Comparison of ENCODE assay signal across 19 cellular contexts in the genomic region with DNA sequence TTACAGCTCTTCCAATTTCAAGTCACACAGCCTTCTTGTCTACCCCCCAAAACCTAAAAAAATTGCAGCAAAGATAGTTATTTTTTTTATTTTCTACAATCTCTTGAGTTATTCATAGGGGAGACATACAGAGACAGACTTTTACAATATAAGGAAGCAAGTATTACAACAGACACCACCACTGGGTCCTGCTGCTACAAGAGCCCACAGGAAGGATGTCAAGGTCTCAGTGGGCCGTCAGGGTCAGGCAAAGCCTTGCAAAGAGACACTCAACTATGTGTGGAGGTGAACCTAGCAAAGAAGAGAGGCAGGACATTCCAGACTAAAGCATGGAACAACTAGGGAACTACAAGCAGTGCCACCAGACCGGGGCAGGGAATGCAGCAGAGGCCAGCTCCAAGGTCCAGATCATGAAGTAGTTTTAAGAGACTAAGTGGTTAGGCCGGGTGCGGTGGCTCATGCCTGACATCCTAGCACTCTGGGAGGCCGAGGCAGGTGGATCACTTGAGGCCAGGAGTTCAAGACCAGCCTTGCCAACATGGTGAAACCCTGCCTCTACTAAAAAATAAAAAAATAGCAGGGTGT. TPM values are rescaled to one million over a fixed set of nuclear protein-coding genes. Genes with fewer than 3 reads are reported as not detected.
A peak's percentile ranks its signal among the peaks of the same experiment; 100 is the strongest.
DNase-seq lines count a peak whose midpoint lies in the region; ATAC-seq, FAIRE-seq and TF ChIP-seq lines count a peak whose summit lies in the region.
"Had no signal": no experiment of that assay in that cellular context is flagged by ENCODE, and none has a peak within 500 bp of the region (broad histone marks: within the 10 kb centered on the region; RNA-seq: fewer than 3 reads in every experiment).

No MANE protein-coding gene starts in this region.

- peak overlapping the region in 8 of 11 experiments; percentile 39 to 78 (median 61); a peak in 13 of 22 replicates for H3K9ac ChIP-seq in BLaER1 treated with 17β-estradiol and CSF1 and Interleukin-3, amounts not matched to agents 10 nM and 100 nM
- no peak overlapping the region for H3K9ac ChIP-seq in PC-3 (ENCODE audit: low read length)
- no peak overlapping the region for H3K9ac ChIP-seq in HepG2 (ENCODE audit: insufficient read depth, low read depth, low read length)

- TF ChIP-seq EP300 in HepG2 (IDR thresholded peaks at IDR 0.05; ENCODE audit: low read depth in 2 of 2, low read length in 2 of 2) (no peak), HepG2 (CRISPR knock-in tag; IDR thresholded peaks at IDR 0.05; ENCODE audit: borderline replicate concordance) (no peak)

- no peaks in the 10 kb centered on the region for H3K27me3 Mint-ChIP-seq in osteocyte (ENCODE audit: unreplicated experiment)
- peaks cover 21% of the 10 kb centered on the region for H3K27me3 Mint-ChIP-seq in activated naive CD8-positive, alpha-beta T cell treated with anti-CD3 and anti-CD28 coated beads for 36 hours

- peaks cover 21 to 50% (median 34%) of the 10 kb centered on the region in 10 experiments for H3K4me1 ChIP-seq in BLaER1 treated with 17β-estradiol and CSF1 and Interleukin-3, amounts not matched to agents 10 nM and 100 nM
- peaks cover 9% of the 10 kb centered on the region for H3K4me1 ChIP-seq in PC-3 (ENCODE audit: insufficient read depth, low read length)
- peaks cover 14% of the 10 kb centered on the region for H3K4me1 ChIP-seq in HepG2 (ENCODE audit: insufficient read depth, low read length)
- H3K4me1 ChIP-seq: Peyer's patch had no signal

- no peaks in the 10 kb centered on the region for H3K36me3 ChIP-seq in BLaER1 treated with 17β-estradiol and CSF1 and Interleukin-3, amounts not matched to agents 10 nM and 100 nM
- H3K36me3 ChIP-seq in PC-3 (ENCODE audit: low read depth, low read length) (no peaks in the 10 kb centered on the region), HepG2 (replicated peaks in 1 of 2; ENCODE audit: control insufficient read depth in 1 of 2, insufficient read depth in 2 of 2, low read length in 2 of 2) (no peaks in the 10 kb centered on the region)
- H3K36me3 ChIP-seq: MG63, Peyer's patch had no signal

- no peaks in the 10 kb centered on the region for H3K9me3 Mint-ChIP-seq in osteocyte (ENCODE audit: unreplicated experiment)
- no peaks in the 10 kb centered on the region for H3K9me3 Mint-ChIP-seq in activated naive CD8-positive, alpha-beta T cell treated with anti-CD3 and anti-CD28 coated beads for 36 hours
- H3K9me3 Mint-ChIP-seq: CD8-positive, alpha-beta memory T cell; GM23338 had no signal

- H3K4me3 Mint-ChIP-seq in osteocyte (ENCODE audit: unreplicated experiment), result no peak overlapping the region
- no peak overlapping the region for H3K4me3 Mint-ChIP-seq in activated naive CD8-positive, alpha-beta T cell treated with anti-CD3 and anti-CD28 coated beads for 36 hours
- H3K4me3 Mint-ChIP-seq: B cell; CD8-positive, alpha-beta memory T cell; GM23338 had no signal

- TF ChIP-seq CTCF in PC-3 (conservative IDR thresholded peaks at IDR 0.05; ENCODE audit: low read depth, low read length) (no peak), HepG2 (CRISPR knock-in tag; IDR thresholded peaks at IDR 0.05) (no peak), osteocyte (IDR thresholded peaks at IDR 0.05) (no peak)

- POLR2A ChIA-PET in PC-3 (lab: Charles Lee; ENCODE audit: unreplicated experiment) (interaction anchor here (0.7 kb wide), 1 partner anchor 25 kb away, joined by 3 read pairs; no protein-coding TSS in a partner anchor), HepG2 (lab: Yijun Ruan, JAX) (no interaction called here)

- no TSS peak for BruUV-seq in PC-3 (replicated peaks; lab: Mats Ljungman, UMichigan)
- BruUV-seq in HepG2 (replicated peaks; lab: Mats Ljungman, UMichigan), result no TSS peak

- no peak for FAIRE-seq in HepG2 (lab: Jason Lieb, UNC)

- 40% methylated on average over 5 of the region's 5 CpGs for WGBS in HepG2 (ENCODE audit: low lambda C conversion rate)

- no peaks in the 10 kb centered on the region for H3K36me3 Mint-ChIP-seq in osteocyte (ENCODE audit: unreplicated experiment)
- H3K36me3 Mint-ChIP-seq in activated naive CD8-positive, alpha-beta T cell treated with anti-CD3 and anti-CD28 coated beads for 36 hours, result no peaks in the 10 kb centered on the region
- H3K36me3 Mint-ChIP-seq: CD8-positive, alpha-beta memory T cell had no signal

- H3K27me3 ChIP-seq in BLaER1 treated with 17β-estradiol and CSF1 and Interleukin-3, amounts not matched to agents 10 nM and 100 nM, result no peaks in the 10 kb centered on the region
- H3K27me3 ChIP-seq in PC-3 (ENCODE audit: low read length), result no peaks in the 10 kb centered on the region
- H3K27me3 ChIP-seq in HepG2 (ENCODE audit: control insufficient read depth in 1 of 2, insufficient read depth in 2 of 2, low read length in 2 of 2), result peaks cover 0 to 8% of the 10 kb centered on the region in 2 experiments; a peak in 1 of 5 replicates
- H3K27me3 ChIP-seq: MG63, Peyer's patch had no signal

- peaks cover 32% of the 10 kb centered on the region for H3K4me1 Mint-ChIP-seq in osteocyte (ENCODE audit: unreplicated experiment)
- no peaks in the 10 kb centered on the region for H3K4me1 Mint-ChIP-seq in activated naive CD8-positive, alpha-beta T cell treated with anti-CD3 and anti-CD28 coated beads for 36 hours
- H3K4me1 Mint-ChIP-seq: B cell; CD8-positive, alpha-beta memory T cell; GM23338 had no signal

- ATAC-seq in PC-3 (no peak), HepG2 (no peak; the same call in 1 of the 3 replicates)
- ATAC-seq: GM23338 had no signal

- H4K20me1 ChIP-seq in BLaER1 treated with 17β-estradiol and CSF1 and Interleukin-3, amounts not matched to agents 10 nM and 100 nM, result no peaks in the 10 kb centered on the region
- H4K20me1 ChIP-seq in PC-3 (ENCODE audit: low read length), result no peaks in the 10 kb centered on the region
- no peaks in the 10 kb centered on the region for H4K20me1 ChIP-seq in HepG2 (ENCODE audit: insufficient read depth, low read length)

- H3K27ac Mint-ChIP-seq in osteocyte (ENCODE audit: unreplicated experiment), result no peak overlapping the region
- no peak overlapping the region for H3K27ac Mint-ChIP-seq in activated naive CD8-positive, alpha-beta T cell treated with anti-CD3 and anti-CD28 coated beads for 36 hours
- H3K27ac Mint-ChIP-seq: B cell, GM23338 had no signal

- no peaks in the 10 kb centered on the region for H3K79me2 ChIP-seq in PC-3 (ENCODE audit: low read length)
- no peaks in the 10 kb centered on the region for H3K79me2 ChIP-seq in HepG2 (ENCODE audit: insufficient read depth, low read length)

- intact Hi-C loops in PC-3 (cut with micrococcal nuclease) (no loop called here), HepG2 (cut with micrococcal nuclease; ENCODE audit: unreplicated experiment) (no loop called here)

- H3K4me3 ChIP-seq in BLaER1 treated with 17β-estradiol and CSF1 and Interleukin-3, amounts not matched to agents 10 nM and 100 nM, result peak overlapping the region in 4 of 10 experiments; percentile 7 to 34 (median 10); a peak in 3 of 20 replicates
- H3K4me3 ChIP-seq in PC-3 (ENCODE audit: low read length) (no peak overlapping the region), HepG2 (replicated peaks in 1 of 3; ENCODE audit: insufficient read depth in 1 of 3, low read depth in 2 of 3, low read length in 3 of 3) (no peak overlapping the region)
- H3K4me3 ChIP-seq: GM23338, MG63, Peyer's patch had no signal

- no peaks in the 10 kb centered on the region for H3K9me2 ChIP-seq in PC-3 (replicated peaks; ENCODE audit: low read length)

- H3F3A ChIP-seq in PC-3 (ENCODE audit: low read length, unreplicated experiment), result no peaks in the 10 kb centered on the region

- CTCF ChIA-PET in PC-3 (lab: Charles Lee) (no interaction called here), HepG2 (lab: Yijun Ruan, JAX; ENCODE audit: low intra/inter-chr PET ratio, low total read pairs) (no interaction called here)

- TF ChIP-seq RAD21 in HepG2 (CRISPR knock-in tag; IDR thresholded peaks at IDR 0.05), result no peak

- no peaks in the 10 kb centered on the region for H3K9me3 ChIP-seq in BLaER1 treated with 17β-estradiol and CSF1 and Interleukin-3, amounts not matched to agents 10 nM and 100 nM (replicated peaks in 1 of 11)
- H3K9me3 ChIP-seq in PC-3 (ENCODE audit: low read length), result no peaks in the 10 kb centered on the region
- H3K9me3 ChIP-seq in HepG2 (ENCODE audit: low read length), result no peaks in the 10 kb centered on the region
- H3K9me3 ChIP-seq: MG63, Peyer's patch had no signal

- in situ Hi-C loops in HepG2 (cut with HindIII; ENCODE audit: extremely low pct_ligation_motif_present, low pct_unique_long_range_greater_than_20kb), result no loop called here

- TF ChIP-seq POLR2A in HepG2 (IDR thresholded peaks at IDR 0.05; ENCODE audit: insufficient read depth in 1 of 2, low read depth in 2 of 2, low read length in 2 of 2), result no peak

- H3K4me2 ChIP-seq in BLaER1 treated with 17β-estradiol and CSF1 and Interleukin-3, amounts not matched to agents 10 nM and 100 nM, result peak overlapping the region; percentile 35 to 90 (median 80)
- H3K4me2 ChIP-seq in PC-3 (ENCODE audit: low read length), result no peak overlapping the region
- peak overlapping the region; percentile 33; the same call in 1 of the 2 replicates for H3K4me2 ChIP-seq in HepG2 (ENCODE audit: low read depth, low read length)
- H3K4me2 ChIP-seq: GM23338 had no signal

- DNase-seq in Kasumi-1 (lab: John Stamatoyannopoulos, UW), result peak; percentile 88 to 90
- no peak for DNase-seq in PC-3
- no peak for DNase-seq in HepG2 (ENCODE audit: low spot score)
- no peak for DNase-seq in DMS114 treated with DMSO at 0.1 percent for 48 hours (lab: John Stamatoyannopoulos, UW; ENCODE audit: unreplicated experiment)
- no peak for DNase-seq in osteocyte (ENCODE audit: extremely low spot score, unreplicated experiment)
- no peak for DNase-seq in NCI-H1092 (lab: John Stamatoyannopoulos, UW)
- no peak for DNase-seq in activated naive CD8-positive, alpha-beta T cell treated with anti-CD3 and anti-CD28 coated beads for 36 hours
- DNase-seq: CD8-positive, alpha-beta memory T cell; KBM-7; MG63; NCI-H146; NCI-H226; NCI-H526 treated with DMSO at 0.1 percent for 48 hours; NK-92 treated with Interleukin-12 subunit alpha and Interleukin-12 subunit beta, amount 100 ng/mL, for 24 hours; Peyer's patch; Right ventricle myocardium superior had no signal

- H3K27ac ChIP-seq in BLaER1 treated with 17β-estradiol and CSF1 and Interleukin-3, amounts not matched to agents 10 nM and 100 nM, result peak overlapping the region in 9 of 11 experiments; percentile 50 to 89 (median 79); a peak in 18 of 22 replicates
- no peak overlapping the region for H3K27ac ChIP-seq in PC-3 (ENCODE audit: low read length)
- no peak overlapping the region for H3K27ac ChIP-seq in HepG2 (ENCODE audit: extremely low read length, insufficient read depth, low read length)
- H3K27ac ChIP-seq: Peyer's patch had no signal

- 0 out of 2 replicates have a peak overlapping the region, but pooled peaks have one; percentile 1 for H2AFZ ChIP-seq in PC-3 (ENCODE audit: low read length)
- H2AFZ ChIP-seq in HepG2 (ENCODE audit: low read length), result no peak overlapping the region
- H2AFZ ChIP-seq: GM23338 had no signal

RNA-seq across cellular contexts. Expression of a gene that starts 28.2 kb away (rescaled TPM):
- total RNA-seq in PC-3 (2014; rRNA removed) (32.9 and 40.7 TPM in 2 replicates), HepG2 (2016; rRNA removed; fragmentation: Illumina TruSeq; extraction: Trizol) (3.1 and 3.9 TPM in 2 replicates), osteocyte (85.7 and 88.3 TPM in 2 replicates)
- total RNA-seq in HepG2 (2016; cell fraction: cytosol; rRNA removed; fragmentation: Illumina TruSeq; extraction: Trizol; ENCODE audit: low read depth), result 0.62 and 0.81 TPM in 2 replicates
- total RNA-seq in HepG2 (2016; cell fraction: insoluble cytoplasmic fraction; rRNA removed; fragmentation: Illumina TruSeq; extraction: Trizol), result 3.5 and 3.6 TPM in 2 replicates
- 3.7 and 4.0 TPM in 2 replicates for total RNA-seq in HepG2 (2016; cell fraction: membrane; rRNA removed; fragmentation: Illumina TruSeq; extraction: Trizol)
- 2.4 and 2.5 TPM in 2 replicates for total RNA-seq in HepG2 (2016; cell fraction: nucleus; rRNA removed; fragmentation: Illumina TruSeq; extraction: Trizol)
- polyA plus RNA-seq in HepG2 (2011; rRNA removed), result 7.7 and 7.9 TPM in 2 replicates
- polyA plus RNA-seq in HepG2 (2011; cell fraction: cytosol; rRNA removed), result 6.1 and 7.9 TPM in 2 replicates
- polyA plus RNA-seq in HepG2 (2011; cell fraction: nucleus; rRNA removed), result 5.9 and 9.2 TPM in 2 replicates
- 3.8 and 4.0 TPM in 2 replicates for polyA plus RNA-seq in HepG2 (2012)
- 0.43 and 0.45 TPM in 2 replicates for polyA plus RNA-seq in HepG2 (2016; cell fraction: cytosol; fragmentation: Illumina TruSeq; extraction: Trizol; ENCODE audit: low read depth)
- 5.1 and 5.5 TPM in 2 replicates for polyA plus RNA-seq in HepG2 (2016; cell fraction: insoluble cytoplasmic fraction; fragmentation: Illumina TruSeq; extraction: Trizol; ENCODE audit: low read depth)
- polyA plus RNA-seq in HepG2 (2016; cell fraction: membrane; fragmentation: Illumina TruSeq; extraction: Trizol; ENCODE audit: low read depth), result 2.8 and 3.1 TPM in 2 replicates
- polyA plus RNA-seq in HepG2 (2016; cell fraction: nucleus; fragmentation: Illumina TruSeq; extraction: Trizol; ENCODE audit: insufficient read depth, low read depth), result 4.3 and 4.9 TPM in 2 replicates
- polyA minus RNA-seq in HepG2 (2011; rRNA and poly(A)+ RNA removed; ENCODE audit: low replicate concordance), result 4.8 and 18.6 TPM in 2 replicates
- polyA minus RNA-seq in HepG2 (2011; cell fraction: cytosol; rRNA and poly(A)+ RNA removed), result 7.8 and 8.3 TPM in 2 replicates
- polyA minus RNA-seq in HepG2 (2011; cell fraction: nucleus; rRNA and poly(A)+ RNA removed), result 3.5 and 3.6 TPM in 2 replicates
- total RNA-seq in activated naive CD8-positive, alpha-beta T cell treated with anti-CD3 and anti-CD28 coated beads for 36 hours, result under 1 TPM; 0.78 to 0.80 TPM

RNA-seq across cellular contexts. Expression of a gene that starts 38.7 kb away (rescaled TPM):
- total RNA-seq in PC-3 (2014; rRNA removed) (0.51 and 0.75 TPM in 2 replicates), HepG2 (2016; rRNA removed; fragmentation: Illumina TruSeq; extraction: Trizol) (0.14 and 0.22 TPM in 2 replicates), osteocyte (0.10 TPM in 1 of 2 replicates, not detected in the other)
- 0.18 and 0.20 TPM in 2 replicates for total RNA-seq in HepG2 (2016; cell fraction: cytosol; rRNA removed; fragmentation: Illumina TruSeq; extraction: Trizol; ENCODE audit: low read depth)
- 0.15 TPM in 2 replicates for total RNA-seq in HepG2 (2016; cell fraction: insoluble cytoplasmic fraction; rRNA removed; fragmentation: Illumina TruSeq; extraction: Trizol)
- 0.09 and 0.10 TPM in 2 replicates for total RNA-seq in HepG2 (2016; cell fraction: membrane; rRNA removed; fragmentation: Illumina TruSeq; extraction: Trizol)
- total RNA-seq in HepG2 (2016; cell fraction: nucleus; rRNA removed; fragmentation: Illumina TruSeq; extraction: Trizol), result not detected in 2 replicates
- 0.34 and 0.50 TPM in 2 replicates for polyA plus RNA-seq in HepG2 (2011; rRNA removed)
- 0.42 and 1.0 TPM in 2 replicates for polyA plus RNA-seq in HepG2 (2011; cell fraction: cytosol; rRNA removed)
- 0.10 and 0.28 TPM in 2 replicates for polyA plus RNA-seq in HepG2 (2011; cell fraction: nucleus; rRNA removed)
- polyA plus RNA-seq in HepG2 (2012), result 1.0 and 1.3 TPM in 2 replicates
- polyA plus RNA-seq in HepG2 (2016; cell fraction: cytosol; fragmentation: Illumina TruSeq; extraction: Trizol; ENCODE audit: low read depth), result 0.35 and 0.40 TPM in 2 replicates
- polyA plus RNA-seq in HepG2 (2016; cell fraction: insoluble cytoplasmic fraction; fragmentation: Illumina TruSeq; extraction: Trizol; ENCODE audit: low read depth), result 0.53 and 0.80 TPM in 2 replicates
- polyA plus RNA-seq in HepG2 (2016; cell fraction: membrane; fragmentation: Illumina TruSeq; extraction: Trizol; ENCODE audit: low read depth), result 0.42 and 0.56 TPM in 2 replicates
- 0.33 and 0.45 TPM in 2 replicates for polyA plus RNA-seq in HepG2 (2016; cell fraction: nucleus; fragmentation: Illumina TruSeq; extraction: Trizol; ENCODE audit: insufficient read depth, low read depth)
- 0.14 and 0.80 TPM in 2 replicates for polyA minus RNA-seq in HepG2 (2011; rRNA and poly(A)+ RNA removed; ENCODE audit: low replicate concordance)
- 0.26 and 0.30 TPM in 2 replicates for polyA minus RNA-seq in HepG2 (2011; cell fraction: cytosol; rRNA and poly(A)+ RNA removed)
- polyA minus RNA-seq in HepG2 (2011; cell fraction: nucleus; rRNA and poly(A)+ RNA removed), result 0.12 and 0.13 TPM in 2 replicates
- 1 to 10 TPM; 2.9 to 3.1 TPM for total RNA-seq in activated naive CD8-positive, alpha-beta T cell treated with anti-CD3 and anti-CD28 coated beads for 36 hours

Comparison
In these comparisons a context has a peak if more than half of its experiments do, and no peak if none do; other contexts are left out.
1. H3K27ac ChIP-seq: peak in BLaER1 treated with 17β-estradiol and CSF1 and Interleukin-3, amounts not matched to agents 10 nM and 100 nM (9 of 11); none in PC-3 (single experiment) and HepG2 (single experiment).
2. H3K9ac ChIP-seq: peak in BLaER1 treated with 17β-estradiol and CSF1 and Interleukin-3, amounts not matched to agents 10 nM and 100 nM (8 of 11); none in PC-3 (single experiment) and HepG2 (single experiment).
3. DNase-seq: peak in Kasumi-1 (2 of 2); none in PC-3 (single experiment), HepG2 (single experiment), DMS114 treated with DMSO at 0.1 percent for 48 hours (single experiment), osteocyte (single experiment), NCI-H1092 (single experiment) and activated naive CD8-positive, alpha-beta T cell treated with anti-CD3 and anti-CD28 coated beads for 36 hours (single experiment).